Comparison of ENCODE assay signal across 7 cellular contexts in genomic region chr2:6826081-6826913, GRCh38. TPM values are rescaled to one million over a fixed set of nuclear protein-coding genes. Genes with fewer than 3 reads are reported as not detected.
DNase-seq lines count a peak whose midpoint lies in the region; ATAC-seq and TF ChIP-seq lines count a peak whose summit lies in the region.

No MANE protein-coding gene starts in this region.

- intact Hi-C loops in right lobe of liver (cut with DNase I): no loop called here

- no peaks in the 10 kb centered on the region for H3K27me3 ChIP-seq in right lobe of liver

- H3K9me3 ChIP-seq in right lobe of liver: no peaks in the 10 kb centered on the region

- POLR2A ChIA-PET in GM10248 (lab: Yijun Ruan, JAX): no interaction called here

- 19% methylated on average over 4 of the region's 4 CpGs for WGBS in right lobe of liver (ENCODE audit: insufficient coverage, low coverage, low lambda C conversion rate, missing lambda C conversion rate)

- in situ Hi-C loops in astrocyte of the spinal cord (cut with HindIII; ENCODE audit: low sequenced_read_pairs): no loop called here

- no peaks in the 10 kb centered on the region for H3K36me3 ChIP-seq in right lobe of liver

- H3K4me1 ChIP-seq in right lobe of liver: no peaks in the 10 kb centered on the region

- H3K4me3 ChIP-seq in astrocyte of the spinal cord (ENCODE audit: low read depth, low read length): no peak overlapping the region
- H3K4me3 ChIP-seq in right lobe of liver: no peak overlapping the region

- DNase-seq in GM10248 (ENCODE audit: extremely low spot score) (peak; percentile 57), HuH-7 (ENCODE audit: low spot score) (peak; percentile 8), SW480 (ENCODE audit: low spot score) (peak; percentile 30), astrocyte of the spinal cord (ENCODE audit: low read depth, low spot score) (peak; percentile 71), right lobe of liver (no peak)
- peak; percentile 5 to 29 for DNase-seq in stimulated activated CD8-positive, alpha-beta memory T cell treated with anti-CD3 and anti-CD28 coated beads, Interleukin-7, amount 100 ng/mL, for 4 hours (ENCODE audit: low read depth in 2 of 2)

- TF ChIP-seq CTCF in GM10248 (IDR thresholded peaks at IDR 0.05; ENCODE audit: control extremely low read depth, extremely low read depth, low read depth, missing control alignments) (peak; percentile 27), astrocyte of the spinal cord (IDR thresholded peaks at IDR 0.05; ENCODE audit: low read depth, low read length) (peak; percentile 66), right lobe of liver (IDR thresholded peaks at IDR 0.05) (peak; percentile 48 to 59 (median 54))

- CTCF ChIA-PET in GM10248 (lab: Yijun Ruan, JAX): interaction anchor here (0.8 to 2.2 kb wide), 7 partner anchors 9 to 244 kb away, joined by 3 to 9 read pairs (median 4); partner anchors contain the start of gene RSAD2

- no peak overlapping the region for H3K27ac ChIP-seq in right lobe of liver

- TF ChIP-seq POLR2A in right lobe of liver (IDR thresholded peaks at IDR 0.05): no peak

- ATAC-seq in GM21529 (IDR thresholded peaks at IDR 0.05; ENCODE audit: unreplicated experiment) (peak; percentile 98), right lobe of liver (peak; percentile 73 to 87 (median 78))

RNA-seq across cellular contexts. Expression of gene CMPK2, which starts 39.4 kb away (rescaled TPM):
- 1 to 10 TPM; 1.9 to 5.1 (median 3.8) TPM for total RNA-seq in right lobe of liver

RNA-seq across cellular contexts. Expression of gene RSAD2, which starts 51.3 kb away (rescaled TPM):
- 1 to 10 TPM in 4 of 6 experiments, under 1 TPM in 2; 0.37 to 2.7 (median 1.1) TPM for total RNA-seq in right lobe of liver

Comparison
In these comparisons a context has a peak if more than half of its experiments do, and no peak if none do; other contexts are left out.
1. DNase-seq: peak in GM10248 (single experiment), HuH-7 (single experiment), SW480 (single experiment), astrocyte of the spinal cord (single experiment) and stimulated activated CD8-positive, alpha-beta memory T cell treated with anti-CD3 and anti-CD28 coated beads, Interleukin-7, amount 100 ng/mL, for 4 hours (2 of 2); none in right lobe of liver (0 of 3).
2. Peak in every context shown above with its lines, with median percentiles within 50 percentile points of each other: CTCF ChIP-seq.